Comparison of ENCODE assay signal across 12 cellular contexts in the genomic region with DNA sequence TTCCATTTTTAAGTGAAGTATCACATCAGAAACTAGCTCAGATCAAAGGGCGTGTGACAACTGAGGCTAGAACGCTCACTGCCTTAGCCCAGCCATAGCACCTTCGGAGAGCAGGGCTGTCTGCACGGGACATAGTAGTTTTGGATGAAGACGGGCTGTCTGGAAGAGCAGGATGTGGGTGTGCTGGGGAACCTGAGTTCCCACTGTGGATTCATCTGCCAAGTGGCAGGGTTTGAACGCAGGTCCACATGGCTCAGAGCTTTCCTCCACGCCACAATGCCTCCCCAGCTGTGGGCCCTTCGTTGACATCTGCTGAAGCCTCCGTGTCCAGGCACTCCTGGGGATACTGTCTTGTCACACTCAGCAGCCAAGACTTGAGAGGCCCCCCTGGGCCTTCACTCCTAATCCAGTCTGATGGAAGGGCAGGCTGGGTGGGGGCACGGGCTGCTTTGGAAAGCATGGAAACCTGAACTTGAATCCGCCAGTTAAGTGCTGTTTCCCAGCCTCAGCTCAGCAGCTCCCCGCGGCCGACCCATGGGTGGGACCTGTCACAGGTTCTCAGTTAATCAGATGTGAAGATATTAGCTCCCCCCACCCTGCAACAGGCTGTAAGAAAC.
DNase-seq lines count a peak whose midpoint lies in the region; ATAC-seq and TF ChIP-seq lines count a peak whose summit lies in the region.
"Had no signal": no experiment of that assay in that cellular context is flagged by ENCODE, and none has a peak within 500 bp of the region (broad histone marks: within the 10 kb centered on the region; RNA-seq: fewer than 3 reads in every experiment).

No MANE protein-coding gene starts in this region.

- H3K4ac ChIP-seq in H9 (ENCODE audit: low read depth, low read length): no peak overlapping the region

- H3K36me3 Mint-ChIP-seq in H9 (ENCODE audit: insufficient read depth in 1 of 3, low read depth in 3 of 3) (peaks cover 0 to 4% (median 4%) of the 10 kb centered on the region in 3 experiments; a peak in 1 of 7 replicates), brain (peaks cover 33% of the 10 kb centered on the region), mesothelial cell of epicardium (peaks cover 22% of the 10 kb centered on the region), T-helper 17 cell (ENCODE audit: low read depth) (no peaks in the 10 kb centered on the region)

- H3K4me1 Mint-ChIP-seq in H9 (peaks cover 31 to 46% of the 10 kb centered on the region in 2 experiments), brain (peaks cover 76% of the 10 kb centered on the region), mesothelial cell of epicardium (peaks cover 46% of the 10 kb centered on the region), T-helper 17 cell (peaks cover 10% of the 10 kb centered on the region)

- no peak overlapping the region for H2AFZ ChIP-seq in H9 (ENCODE audit: low read length)

- H3K79me2 ChIP-seq in H9 (ENCODE audit: insufficient read depth, low read length): no peaks in the 10 kb centered on the region

- no peak overlapping the region for H3K18ac ChIP-seq in H9 (ENCODE audit: insufficient read length, low read depth, low read length)

- peaks cover 10 to 44% (median 25%) of the 10 kb centered on the region in 4 donors for H3K36me3 ChIP-seq in stomach

- H2BK20ac ChIP-seq in H9 (ENCODE audit: low read depth, low read length, poor library complexity, severe bottlenecking): no peak overlapping the region

- H4K20me1 ChIP-seq in H9 (ENCODE audit: control insufficient read depth, insufficient read depth, insufficient read length): no peaks in the 10 kb centered on the region

- no peak overlapping the region for H2BK5ac ChIP-seq in H9 (ENCODE audit: insufficient read length, low read length)

- H2AK5ac ChIP-seq in H9 (ENCODE audit: insufficient read length, low read length): no peak overlapping the region

- H3K23me2 ChIP-seq in H9 (ENCODE audit: insufficient read length, low read depth, low read length, poor library complexity, severe bottlenecking): no peaks in the 10 kb centered on the region

- H3K27me3 ChIP-seq in H9 (ENCODE audit: insufficient read depth, low read length) (no peaks in the 10 kb centered on the region), stomach (no peaks in the 10 kb centered on the region)

- no peak overlapping the region for H3T11ph ChIP-seq in H9 (ENCODE audit: low read length)

- no peak overlapping the region for H3K56ac ChIP-seq in H9 (ENCODE audit: insufficient read length, low read depth, low read length)

- H3K14ac ChIP-seq in H9 (ENCODE audit: insufficient read depth, low read length): no peak overlapping the region

- H3K4me1 ChIP-seq in H9 (ENCODE audit: insufficient read depth, low read length): no peaks in the 10 kb centered on the region; the same call in 1 of the 2 replicates
- peaks cover 80 to 100% (median 90%) of the 10 kb centered on the region in 4 donors for H3K4me1 ChIP-seq in stomach

- no peak overlapping the region for H4K5ac ChIP-seq in H9 (ENCODE audit: insufficient read length, low read depth, low read length)

- no peak overlapping the region for H3K27ac ChIP-seq in H9 (ENCODE audit: insufficient read length, low read depth, low read length)
- peak overlapping the region; percentile 49 to 91 (median 79) for H3K27ac ChIP-seq in stomach

- H3K9me3 ChIP-seq in H9 (ENCODE audit: control insufficient read depth, low read depth, low read length) (no peaks in the 10 kb centered on the region), stomach (no peaks in the 10 kb centered on the region), T-helper 17 cell (ENCODE audit: control insufficient read depth, low read length, poor library complexity, severe bottlenecking) (no peaks in the 10 kb centered on the region)

- TF ChIP-seq POLR2A in stomach (IDR thresholded peaks at IDR 0.05): no peak

- no peak overlapping the region for H2BK12ac ChIP-seq in H9 (ENCODE audit: insufficient read length, low read depth, low read length)

- no peak overlapping the region for H3K4me2 ChIP-seq in H9 (ENCODE audit: insufficient read depth, insufficient read length, low read length)

- H2BK15ac ChIP-seq in H9 (ENCODE audit: low read depth, low read length): no peak overlapping the region

- no peak overlapping the region for H3K23ac ChIP-seq in H9 (ENCODE audit: insufficient read length, low read depth, low read length)

- H3K9me3 Mint-ChIP-seq in H9 (no peaks in the 10 kb centered on the region), brain (peaks cover 0 to 2% (median 0%) of the 10 kb centered on the region in 5 experiments), mesothelial cell of epicardium (no peaks in the 10 kb centered on the region)
- H3K9me3 Mint-ChIP-seq: CD8-positive, alpha-beta T cell; effector memory CD8-positive, alpha-beta T cell had no signal

- DNase-seq in H9 (no peak), mesothelial cell of epicardium (ENCODE audit: low spot score in 2 of 2, unreplicated experiment in 2 of 2) (no peak), stomach (no peak), T-helper 17 cell (no peak), amniotic stem cell (lab: John Stamatoyannopoulos, UW) (no peak)
- DNase-seq in stimulated activated CD4-positive, alpha-beta T cell treated with anti-CD3 and anti-CD28 coated beads, Interleukin-4, amount 100 ng/mL, for 4 hours: no peak
- DNase-seq in stimulated activated CD8-positive, alpha-beta memory T cell treated with anti-CD3 and anti-CD28 coated beads, Interleukin-4, amount 100 ng/mL, for 48 hours: no peak
- DNase-seq: CD8-positive, alpha-beta T cell; effector memory CD8-positive, alpha-beta T cell; NCI-H2081; stimulated activated CD4-positive, alpha-beta T cell treated with anti-CD3 and anti-CD28 coated beads, Interleukin-12 subunit alpha, Interleukin-12 subunit beta, amount 100 ng/mL, for 4 hours had no signal

- ATAC-seq in T-helper 17 cell: no peak
- ATAC-seq: CD8-positive, alpha-beta T cell; effector memory CD8-positive, alpha-beta T cell had no signal

- H3K27me3 Mint-ChIP-seq in H9 (ENCODE audit: low read depth): no peaks in the 10 kb centered on the region; the same call in 1 of the 2 replicates
- no peaks in the 10 kb centered on the region for H3K27me3 Mint-ChIP-seq in brain
- H3K27me3 Mint-ChIP-seq in mesothelial cell of epicardium (ENCODE audit: low read depth): no peaks in the 10 kb centered on the region
- H3K27me3 Mint-ChIP-seq in T-helper 17 cell: no peaks in the 10 kb centered on the region
- H3K27me3 Mint-ChIP-seq: effector memory CD8-positive, alpha-beta T cell had no signal

- no peak overlapping the region for H4K8ac ChIP-seq in H9 (replicated peaks; ENCODE audit: insufficient read length, low read depth, low read length)

- no peak overlapping the region for H3K4me3 ChIP-seq in stomach

- H2BK120ac ChIP-seq in H9 (ENCODE audit: low read depth, low read length, poor library complexity, severe bottlenecking): no peak overlapping the region

- H3K79me1 ChIP-seq in H9 (ENCODE audit: insufficient read depth, low read depth, low read length, poor library complexity, severe bottlenecking): no peaks in the 10 kb centered on the region

- intact Hi-C loops in stomach (cut with DNase I; ENCODE audit: low total_unique reads): no loop called here

- no peak overlapping the region; a peak in 1 of 5 replicates for H3K4me3 Mint-ChIP-seq in H9
- H3K4me3 Mint-ChIP-seq in brain: no peak overlapping the region
- no peak overlapping the region for H3K4me3 Mint-ChIP-seq in mesothelial cell of epicardium
- H3K4me3 Mint-ChIP-seq in T-helper 17 cell: no peak overlapping the region
- H3K4me3 Mint-ChIP-seq: CD8-positive, alpha-beta T cell; effector memory CD8-positive, alpha-beta T cell had no signal

- H4K91ac ChIP-seq in H9 (ENCODE audit: insufficient read length, low read depth, low read length): no peak overlapping the region

- H3K9ac ChIP-seq in H9 (ENCODE audit: extremely low read depth, insufficient read length, low read length): no peak overlapping the region

- peak overlapping the region in 2 of 3 experiments; percentile 39 to 70; a peak in 2 of 7 replicates for H3K27ac Mint-ChIP-seq in H9
- H3K27ac Mint-ChIP-seq in brain: peak overlapping the region in 4 of 5 experiments; percentile 36 to 93 (median 62)
- peak overlapping the region; percentile 61 for H3K27ac Mint-ChIP-seq in mesothelial cell of epicardium
- H3K27ac Mint-ChIP-seq in T-helper 17 cell: no peak overlapping the region
- H3K27ac Mint-ChIP-seq: CD8-positive, alpha-beta T cell; effector memory CD8-positive, alpha-beta T cell had no signal

- no peak for TF ChIP-seq CTCF in H9 (conservative IDR thresholded peaks at IDR 0.05)
- no peak for TF ChIP-seq CTCF in brain (conservative IDR thresholded peaks at IDR 0.05)
- TF ChIP-seq CTCF in mesothelial cell of epicardium (IDR thresholded peaks at IDR 0.05; ENCODE audit: unreplicated experiment): no peak
- TF ChIP-seq CTCF in stomach (IDR thresholded peaks at IDR 0.05): no peak

- no peak for TF ChIP-seq EP300 in stomach (IDR thresholded peaks at IDR 0.05)

- no CpG with 5 or more reads among the region's 14 CpGs for WGBS in H9 (ENCODE audit: extremely low coverage, insufficient read length, low lambda C conversion rate)
- WGBS in stomach, 5 donors: 61 to 74% (median 69%) methylated on average over 10 to 14 of the region's 14 CpGs
